ENCODE assay signal across 24 cellular contexts in the genomic region with DNA sequence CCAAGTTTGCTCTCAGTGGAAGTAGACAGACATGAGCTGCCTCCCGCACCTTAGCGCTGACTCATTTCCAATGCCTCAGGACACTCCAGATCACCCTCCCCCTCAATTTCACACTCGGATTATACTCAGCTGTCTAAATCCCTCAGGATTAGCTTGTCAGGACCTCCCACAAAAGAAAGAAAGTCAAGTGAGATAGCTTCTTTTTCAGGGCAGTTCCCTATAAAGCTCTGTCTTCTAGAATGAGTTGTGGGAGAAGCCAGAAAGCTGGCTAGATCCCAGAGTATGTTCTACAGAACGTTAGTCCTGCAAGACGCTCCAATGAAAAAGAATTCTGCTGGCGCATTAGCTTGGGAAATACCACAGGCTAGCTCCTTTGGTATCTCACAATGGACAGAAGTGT. TPM values are rescaled to one million over a fixed set of nuclear protein-coding genes. Genes with fewer than 3 reads are reported as not detected.
A peak's percentile ranks its signal among the peaks of the same experiment; 100 is the strongest.
DNase-seq lines count a peak whose midpoint lies in the region; ATAC-seq, FAIRE-seq and TF ChIP-seq lines count a peak whose summit lies in the region.
"Had no signal": no experiment of that assay in that cellular context is flagged by ENCODE, and none has a peak within 500 bp of the region (broad histone marks: within the 10 kb centered on the region; RNA-seq: fewer than 3 reads in every experiment).

No MANE protein-coding gene starts in this region.

- peak overlapping the region; percentile 52 for H3K27ac ChIP-seq in mesenchymal stem cell (ENCODE audit: low read length, poor library complexity, severe bottlenecking)
- no peak overlapping the region for H3K27ac ChIP-seq in substantia nigra (ENCODE audit: low read depth, low read length, poor library complexity, severe bottlenecking)
- H3K27ac ChIP-seq: ovary, upper lobe of left lung had no signal

- H4K8ac ChIP-seq in mesenchymal stem cell (ENCODE audit: low read length): peak overlapping the region; percentile 38

- H2AK5ac ChIP-seq in mesenchymal stem cell (ENCODE audit: low read length, severe bottlenecking): no peak overlapping the region

- no peak overlapping the region for H2BK120ac ChIP-seq in mesenchymal stem cell (ENCODE audit: low read depth, low read length)

- H3K27me3 ChIP-seq in bronchial epithelial cell (ENCODE audit: control insufficient read depth, insufficient read depth, low read length) (no peaks in the 10 kb centered on the region), mesenchymal stem cell (ENCODE audit: control insufficient read depth in 1 of 2, insufficient read depth in 1 of 2, low read length in 2 of 2) (no peaks in the 10 kb centered on the region)
- H3K27me3 ChIP-seq: ovary, upper lobe of left lung had no signal

- WGBS in mesenchymal stem cell: 76% methylated on average over 5 of the region's 6 CpGs

- no peak for FAIRE-seq in bronchial epithelial cell (lab: Jason Lieb, UNC)
- FAIRE-seq: GM12891 had no signal

- peak overlapping the region; percentile 58 for H4K91ac ChIP-seq in mesenchymal stem cell (ENCODE audit: low read length)

- no peak for ATAC-seq in HG02852 (IDR thresholded peaks at IDR 0.05; ENCODE audit: unreplicated experiment)
- no peak for ATAC-seq in HG03039 (IDR thresholded peaks at IDR 0.05; ENCODE audit: unreplicated experiment)
- ATAC-seq: CD8-positive, alpha-beta T cell; mucosa of descending colon; stimulated activated memory B cell treated with anti-CD40 and anti-IgM and Interleukin-4, amounts not matched to agents 10 μg/mL and 1 μg/mL and 100 μg/mL, for 72 hours had no signal

- H2BK12ac ChIP-seq in mesenchymal stem cell (ENCODE audit: low read length in 2 of 2): no peak overlapping the region

- TF ChIP-seq CTCF in bronchial epithelial cell (IDR thresholded peaks at IDR 0.05; ENCODE audit: insufficient read depth, low read length, severe bottlenecking): no peak

- H3K14ac ChIP-seq in mesenchymal stem cell (ENCODE audit: low read length in 2 of 2): no peak overlapping the region

- no peak overlapping the region for H3K18ac ChIP-seq in mesenchymal stem cell (ENCODE audit: low read depth in 1 of 2, low read length in 2 of 2)

- H3K79me1 ChIP-seq in mesenchymal stem cell (replicated peaks; ENCODE audit: low read length, poor library complexity, severe bottlenecking): peaks cover 27% of the 10 kb centered on the region

- H3K4ac ChIP-seq in mesenchymal stem cell (ENCODE audit: low read depth in 1 of 2, low read length in 2 of 2): no peak overlapping the region

- DNase-seq in COLO829 (ENCODE audit: low spot score) (peak; percentile 69), NCI-H460 (ENCODE audit: extremely low read depth, low read depth) (peak; percentile 19), bronchial epithelial cell (ENCODE audit: low read depth) (peak; percentile 71), mesenchymal stem cell (peak; percentile 64), substantia nigra (lab: John Stamatoyannopoulos, UW) (no peak), LoVo (ENCODE audit: low spot score) (no peak)
- DNase-seq: ACHN; activated CD4-positive, alpha-beta T cell treated with anti-CD3 and anti-CD28 coated beads for 48 hours; activated naive CD4-positive, alpha-beta T cell treated with anti-CD3 and anti-CD28 coated beads, Interleukin-2, amount 50 U/mL, for 16 hours; CD8-positive, alpha-beta T cell; GOT3; head of caudate nucleus; mucosa of descending colon; NCI-H1092; NCI-H2171 treated with DMSO at 0.1 percent for 48 hours; ovary; upper lobe of left lung had no signal

- H2BK15ac ChIP-seq in mesenchymal stem cell (ENCODE audit: low read depth, poor library complexity, severe bottlenecking): no peak overlapping the region

- no peak overlapping the region for H3K4me2 ChIP-seq in mesenchymal stem cell (ENCODE audit: low read length, poor library complexity, severe bottlenecking)

- H3K4me3 ChIP-seq in bronchial epithelial cell (ENCODE audit: low read depth, low read length) (no peak overlapping the region), mesenchymal stem cell (ENCODE audit: insufficient read depth in 1 of 2, low read depth in 1 of 2, low read length in 2 of 2) (no peak overlapping the region)
- H3K4me3 ChIP-seq: mucosa of descending colon, ovary, upper lobe of left lung had no signal

- peaks cover 5% of the 10 kb centered on the region for H3K4me1 ChIP-seq in mesenchymal stem cell (ENCODE audit: control insufficient read depth, insufficient read depth, low read depth, low read length)
- H3K4me1 ChIP-seq: upper lobe of left lung had no signal

- no peaks in the 10 kb centered on the region for H3K9me3 ChIP-seq in mesenchymal stem cell (ENCODE audit: control insufficient read depth, low read length)
- H3K9me3 ChIP-seq: mucosa of descending colon, ovary, upper lobe of left lung had no signal

- no peak overlapping the region for H2AFZ ChIP-seq in mesenchymal stem cell (ENCODE audit: low read depth, low read length)

- no peak overlapping the region for H3K23ac ChIP-seq in mesenchymal stem cell (ENCODE audit: low read length in 2 of 2)

- H3K36me3 ChIP-seq in bronchial epithelial cell (ENCODE audit: control insufficient read depth, insufficient read depth, low read length) (peaks cover 35% of the 10 kb centered on the region), mesenchymal stem cell (ENCODE audit: control insufficient read depth in 1 of 2, insufficient read depth in 2 of 2, low read depth in 1 of 2, low read length in 2 of 2) (peaks cover 56 to 93% of the 10 kb centered on the region in 2 experiments)
- H3K36me3 ChIP-seq: ovary had no signal

- no peak overlapping the region for H3K9ac ChIP-seq in mesenchymal stem cell (ENCODE audit: low read length)

- no peak overlapping the region for H2BK5ac ChIP-seq in mesenchymal stem cell (ENCODE audit: low read depth, low read length, poor library complexity, severe bottlenecking)

RNA-seq across cellular contexts. Expression of a gene that starts 51.2 kb away (rescaled TPM):
- not detected in 2 replicates for total RNA-seq in NCI-H460 (2014; rRNA removed; shearing (Covaris generic))
- not detected in 2 replicates for polyA plus RNA-seq in NCI-H460 (2014; cell fraction: nucleus; rRNA removed)
- 0.26 and 0.38 TPM in 2 replicates for total RNA-seq in bronchial epithelial cell
- polyA plus RNA-seq in mesenchymal stem cell (2013, experiment 1 of 2): 0.06 TPM
- polyA plus RNA-seq in mesenchymal stem cell (2013, experiment 2 of 2): 0.04 TPM
- total RNA-seq: CD8-positive, alpha-beta T cell; epithelial cell of proximal tubule; G401; kidney epithelial cell; ovary; upper lobe of left lung had no signal
- polyA plus RNA-seq: ovary had no signal

Comparison
In these comparisons a context has a peak if more than half of its experiments do, and no peak if none do; other contexts are left out.
1. DNase-seq: peak in COLO829 (single experiment), NCI-H460 (single experiment), bronchial epithelial cell (single experiment) and mesenchymal stem cell (single experiment); none in substantia nigra (0 of 49) and LoVo (single experiment).